Comparison of ENCODE assay signal across 8 cellular contexts in genomic region chr10:129853236-129853946, GRCh38.
DNase-seq lines count a peak whose midpoint lies in the region; ATAC-seq and TF ChIP-seq lines count a peak whose summit lies in the region.

No MANE protein-coding gene starts in this region.

- no peak overlapping the region for H2BK15ac ChIP-seq in IMR-90 (ENCODE audit: low read depth, low read length)

- no peak overlapping the region for H2AK9ac ChIP-seq in IMR-90 (replicated peaks; ENCODE audit: low read depth, low read length, poor library complexity)

- H3K4me3 Mint-ChIP-seq in WTC11 = no peak overlapping the region
- H3K4me3 Mint-ChIP-seq in activated naive CD4-positive, alpha-beta T cell treated with anti-CD3 and anti-CD28 coated beads, Interleukin-2, amount 10 ng/mL, durations not matched to agents 7 days and 5 days = no peak overlapping the region

- H4K91ac ChIP-seq in IMR-90 (ENCODE audit: insufficient read depth, low read depth, low read length) = no peak overlapping the region

- no peak for DNase-seq in AG09319 (ENCODE audit: extremely low read depth, low read depth)
- peak; percentile 1 for DNase-seq in IMR-90
- DNase-seq in WTC11 (ENCODE audit: low spot score) = no peak
- DNase-seq in left kidney (ENCODE audit: low read depth, low spot score) = peak; percentile 62
- DNase-seq in activated naive CD4-positive, alpha-beta T cell treated with anti-CD3 and anti-CD28 coated beads, Interleukin-2, amount 10 ng/mL, durations not matched to agents 7 days and 5 days = no peak
- no peak for DNase-seq in H4 (ENCODE audit: low spot score)

- H4K5ac ChIP-seq in IMR-90 (ENCODE audit: low read depth, low read length) = no peak overlapping the region

- no peaks in the 10 kb centered on the region for H4K20me1 ChIP-seq in IMR-90 (ENCODE audit: insufficient read depth, low read length)

- no peaks in the 10 kb centered on the region for H3K9me1 ChIP-seq in IMR-90 (ENCODE audit: insufficient read depth, low read length)

- no peak for TF ChIP-seq POLR2A in IMR-90 (IDR thresholded peaks at IDR 0.05; ENCODE audit: low read depth, low read length)

- no TSS peak for BruUV-seq in IMR-90 (replicated peaks; lab: Mats Ljungman, UMichigan)

- no peaks in the 10 kb centered on the region for H3K4me1 ChIP-seq in IMR-90 (ENCODE audit: control insufficient read depth, insufficient read depth, low read length)

- no peak overlapping the region for H2AK5ac ChIP-seq in IMR-90 (ENCODE audit: low read depth, low read length)

- intact Hi-C loops in IMR-90 (cut with micrococcal nuclease) = no loop called here

- H2BK5ac ChIP-seq in IMR-90 (ENCODE audit: low read depth, low read length, poor library complexity, severe bottlenecking) = no peak overlapping the region

- H3K36me3 ChIP-seq in IMR-90 (ENCODE audit: control insufficient read depth, insufficient read depth, low read length) = peaks cover 3% of the 10 kb centered on the region; the same call in 1 of the 2 replicates

- dilution Hi-C loops in IMR-90 (cut with HindIII; ENCODE audit: low sequenced_read_pairs, unreplicated experiment) = no loop called here

- no peak overlapping the region for H3K18ac ChIP-seq in IMR-90 (ENCODE audit: low read depth, low read length)

- TF ChIP-seq RAD21 in IMR-90 (IDR thresholded peaks at IDR 0.05; ENCODE audit: low read length) = no peak

- no peak overlapping the region for H3K27ac ChIP-seq in IMR-90 (ENCODE audit: insufficient read depth, low read length)

- CTCF ChIA-PET in IMR-90 (lab: Yijun Ruan, JAX) = interaction anchor here (1.1 to 1.5 kb wide), 2 partner anchors 20 to 274 kb away, joined by 3 to 4 read pairs; no protein-coding TSS in a partner anchor
- CTCF ChIA-PET in WTC11 (lab: Charles Lee) = interaction anchor here (0.7 to 2.4 kb wide), 12 partner anchors 9 to 191 kb away, joined by 3 to 14 read pairs (median 4); no protein-coding TSS in a partner anchor
- CTCF ChIA-PET in activated naive CD4-positive, alpha-beta T cell treated with anti-CD3 and anti-CD28 coated beads, Interleukin-2, amount 10 ng/mL, durations not matched to agents 7 days and 5 days (lab: Charles Lee) = interaction anchor here (1.0 kb wide), 1 partner anchor 25 kb away, joined by 4 read pairs; no protein-coding TSS in a partner anchor

- H2AFZ ChIP-seq in IMR-90 (replicated peaks; ENCODE audit: low read length, poor library complexity) = no peak overlapping the region

- peak; percentile 6; the same call in 1 of the 2 replicates for TF ChIP-seq CTCF in AG09319 (IDR thresholded peaks at IDR 0.05; ENCODE audit: low read depth, low read length)
- TF ChIP-seq CTCF in IMR-90 (conservative IDR thresholded peaks at IDR 0.05; ENCODE audit: low read depth, low read length) = peak; percentile 26; the same call in 1 of the 2 replicates
- TF ChIP-seq CTCF in WTC11 (IDR thresholded peaks at IDR 0.05) = peak; percentile 35; the same call in 1 of the 2 replicates

- no peaks in the 10 kb centered on the region for H3K79me1 ChIP-seq in IMR-90 (ENCODE audit: low read depth in 1 of 2, low read length in 2 of 2)

- WGBS in IMR-90 (ENCODE audit: extremely low coverage in 2 of 2, insufficient read length in 1 of 2), 2 experiments = no CpG with 5 or more reads among the region's 8 CpGs

- H3K27me3 ChIP-seq in IMR-90 (ENCODE audit: control insufficient read depth, insufficient read depth, low read length) = no peaks in the 10 kb centered on the region

- POLR2A ChIA-PET in IMR-90 (lab: Charles Lee; ENCODE audit: unreplicated experiment) (no interaction called here), WTC11 (lab: Charles Lee) (no interaction called here)

- no peak overlapping the region for H3K14ac ChIP-seq in IMR-90 (replicated peaks; ENCODE audit: low read depth, low read length)

- no peak; the same call in 1 of the 2 replicates for ATAC-seq in IMR-90 (ENCODE audit: low read depth)
- ATAC-seq in WTC11 = no peak
- no peak for ATAC-seq in HG02885 (IDR thresholded peaks at IDR 0.05; ENCODE audit: poor library complexity, unreplicated experiment)
- no peak for ATAC-seq in HG03520 (IDR thresholded peaks at IDR 0.05; ENCODE audit: unreplicated experiment)

- no peak overlapping the region for H3K9ac ChIP-seq in IMR-90 (ENCODE audit: low read depth, low read length)

- no peak overlapping the region for H3K4me3 ChIP-seq in IMR-90 (ENCODE audit: insufficient read depth, low read depth, low read length)

- in situ Hi-C loops in IMR-90 (cut with MboI; ENCODE audit: low sequenced_read_pairs) = no loop called here

- no peak overlapping the region for H3K4ac ChIP-seq in IMR-90 (ENCODE audit: low read depth, low read length)

- no peaks in the 10 kb centered on the region for H3K27me3 Mint-ChIP-seq in WTC11 (ENCODE audit: low read depth)
- no peaks in the 10 kb centered on the region for H3K27me3 Mint-ChIP-seq in activated naive CD4-positive, alpha-beta T cell treated with anti-CD3 and anti-CD28 coated beads, Interleukin-2, amount 10 ng/mL, durations not matched to agents 7 days and 5 days

- no peak overlapping the region for H3K27ac Mint-ChIP-seq in WTC11
- H3K27ac Mint-ChIP-seq in activated naive CD4-positive, alpha-beta T cell treated with anti-CD3 and anti-CD28 coated beads, Interleukin-2, amount 10 ng/mL, durations not matched to agents 7 days and 5 days = no peak overlapping the region

- H3K9me3 Mint-ChIP-seq in WTC11 = peaks cover 10% of the 10 kb centered on the region
- peaks cover 1% of the 10 kb centered on the region for H3K9me3 Mint-ChIP-seq in activated naive CD4-positive, alpha-beta T cell treated with anti-CD3 and anti-CD28 coated beads, Interleukin-2, amount 10 ng/mL, durations not matched to agents 7 days and 5 days

- H3K9me3 ChIP-seq in IMR-90 (ENCODE audit: control insufficient read depth, insufficient read depth, low read length) = peaks cover 14% of the 10 kb centered on the region

- peaks cover 11% of the 10 kb centered on the region for H3K4me1 Mint-ChIP-seq in WTC11
- H3K4me1 Mint-ChIP-seq in activated naive CD4-positive, alpha-beta T cell treated with anti-CD3 and anti-CD28 coated beads, Interleukin-2, amount 10 ng/mL, durations not matched to agents 7 days and 5 days = no peaks in the 10 kb centered on the region

- no peak overlapping the region for H3K23ac ChIP-seq in IMR-90 (ENCODE audit: low read depth, low read length)

- no peak overlapping the region for H3K4me2 ChIP-seq in IMR-90 (ENCODE audit: low read depth, low read length)

- H3K36me3 Mint-ChIP-seq in WTC11 = peaks cover 9% of the 10 kb centered on the region; the same call in 1 of the 2 replicates
- no peaks in the 10 kb centered on the region for H3K36me3 Mint-ChIP-seq in activated naive CD4-positive, alpha-beta T cell treated with anti-CD3 and anti-CD28 coated beads, Interleukin-2, amount 10 ng/mL, durations not matched to agents 7 days and 5 days

- H4K8ac ChIP-seq in IMR-90 (ENCODE audit: low read depth in 2 of 2, low read length in 2 of 2) = no peak overlapping the region

- no peak overlapping the region for H2BK20ac ChIP-seq in IMR-90 (ENCODE audit: low read depth, low read length)

- no peak overlapping the region for H3K56ac ChIP-seq in IMR-90 (ENCODE audit: extremely low read depth, insufficient read depth, low read length)

- no peak overlapping the region for H2BK120ac ChIP-seq in IMR-90 (ENCODE audit: low read depth, low read length)

TF ChIP-seq in IMR-90, 13 proteins besides CTCF, POLR2A, EP300 and RAD21:
- no peak for TF ChIP-seq ELK1 (IDR thresholded peaks at IDR 0.05; ENCODE audit: borderline replicate concordance, low read depth, low read length)
- TF ChIP-seq SMC3 (IDR thresholded peaks at IDR 0.05; ENCODE audit: low read depth, low read length) = peak; percentile 20; the same call in 1 of the 2 replicates
- no peak for TF ChIP-seq MXI1 (IDR thresholded peaks at IDR 0.05; ENCODE audit: borderline replicate concordance, low read depth, low read length)
- TF ChIP-seq BHLHE40 (IDR thresholded peaks at IDR 0.05; ENCODE audit: low read depth, low read length) = no peak
- TF ChIP-seq MAFK (IDR thresholded peaks at IDR 0.05; ENCODE audit: low read depth, low read length) = 0 out of 2 replicates have a peak, but pooled peaks have one; percentile 8
- no peak for TF ChIP-seq RFX5 (IDR thresholded peaks at IDR 0.05; ENCODE audit: low read depth, low read length)

TF ChIP-seq in WTC11, 78 proteins besides CTCF, POLR2A, EP300 and RAD21 (continues in another document):
- TF ChIP-seq ELF4 (CRISPR knock-in tag; IDR thresholded peaks at IDR 0.05; ENCODE audit: low read depth) = no peak
- TF ChIP-seq JUN (CRISPR knock-in tag; IDR thresholded peaks at IDR 0.05) = no peak
- no peak for TF ChIP-seq ZNF317 (CRISPR knock-in tag; IDR thresholded peaks at IDR 0.05; ENCODE audit: borderline replicate concordance, low read depth)
- TF ChIP-seq MAX (CRISPR knock-in tag; IDR thresholded peaks at IDR 0.05) = no peak
- TF ChIP-seq AR (CRISPR knock-in tag; IDR thresholded peaks at IDR 0.05) = no peak
- no peak for TF ChIP-seq TCF7 (CRISPR knock-in tag; IDR thresholded peaks at IDR 0.05; ENCODE audit: low read depth)

Comparison
In these comparisons a context has a peak if more than half of its experiments do, and no peak if none do; other contexts are left out.
1. DNase-seq: peak in IMR-90 (single experiment) and left kidney (single experiment); none in AG09319 (single experiment), WTC11 (single experiment), activated naive CD4-positive, alpha-beta T cell treated with anti-CD3 and anti-CD28 coated beads, Interleukin-2, amount 10 ng/mL, durations not matched to agents 7 days and 5 days (single experiment) and H4 (single experiment).
2. Peak in every context shown above with its lines, with median percentiles within 50 percentile points of each other: CTCF ChIP-seq.